32 cellular contexts compared by ENCODE assay signal in genomic region chr14:79082883-79083282, GRCh38.
"Had no signal": no experiment of that assay in that cellular context is flagged by ENCODE, and none has a peak within 500 bp of the region (broad histone marks: within the 10 kb centered on the region; RNA-seq: fewer than 3 reads in every experiment).

No MANE protein-coding gene starts in this region.

- H3K4me1 ChIP-seq: adrenal gland, ascending aorta, breast epithelium had no signal

- ATAC-seq: activated naive CD4-positive, alpha-beta T cell treated with anti-CD3 and anti-CD28 coated beads, Interleukin-2, amount 50 U/mL, for 72 hours; activated naive CD8-positive, alpha-beta T cell treated with anti-CD3 and anti-CD28 coated beads, Interleukin-2, amount 50 U/mL, for 24 hours; activated T-cell treated with anti-CD3 and anti-CD28 coated beads, Interleukin-2, amount 50 U/mL, for 4 hours; activated T-cell treated with anti-CD3 and anti-CD28 coated beads, Interleukin-2, amount 50 U/mL, for 72 hours; activated T-helper 17 cell treated with anti-CD3 and anti-CD28 coated beads, Interleukin-2, amount 50 U/mL, for 72 hours; body of pancreas had no signal

- H3K4me3 ChIP-seq: adrenal gland, ascending aorta, body of pancreas, breast epithelium, cardiac muscle cell had no signal

- DNase-seq: activated effector memory CD4-positive, alpha-beta T cell treated with anti-CD3 and anti-CD28 coated beads, Interleukin-2, amount 50 U/mL, for 16 hours; activated effector memory CD4-positive, alpha-beta T cell treated with Interleukin-2 at 50 U/mL for 16 hours; activated gamma-delta T cell; activated gamma-delta T cell treated with Interleukin-2 at 50 U/mL for 16 hours; activated naive CD4-positive, alpha-beta T cell; activated naive CD4-positive, alpha-beta T cell treated with anti-CD3 and anti-CD28 coated beads for 36 hours; activated naive CD4-positive, alpha-beta T cell treated with anti-CD3 and anti-CD28 coated beads, Interleukin-2, amount 10 ng/mL, durations not matched to agents 7 days and 5 days; activated naive CD4-positive, alpha-beta T cell treated with anti-CD3 and anti-CD28 coated beads, Interleukin-2, amount 50 U/mL, for 16 hours; activated naive CD4-positive, alpha-beta T cell treated with Interleukin-2 at 50 U/mL for 16 hours; activated naive CD8-positive, alpha-beta T cell treated with anti-CD3 and anti-CD28 coated beads for 36 hours; activated naive CD8-positive, alpha-beta T cell treated with anti-CD3 and anti-CD28 coated beads, Interleukin-2, amount 10 ng/mL, durations not matched to agents 7 days and 5 days; activated naive CD8-positive, alpha-beta T cell treated with anti-CD3 and anti-CD28 coated beads, Interleukin-2, amount 50 U/mL, for 24 hours; activated T-cell treated with anti-CD3 and anti-CD28 coated beads, Interleukin-2, amount 50 U/mL, for 1 hour; activated T-cell treated with anti-CD3 and anti-CD28 coated beads, Interleukin-2, amount 50 U/mL, for 24 hours; activated T-cell treated with anti-CD3 and anti-CD28 coated beads, Interleukin-2, amount 50 U/mL, for 4 hours; activated T-cell treated with anti-CD3 and anti-CD28 coated beads, Interleukin-2, amount 50 U/mL, for 48 hours; activated T-cell treated with anti-CD3 and anti-CD28 coated beads, Interleukin-2, amount 50 U/mL, for 72 hours; adrenal gland; amniotic stem cell; amygdala; anterior cingulate cortex; aorta; body of pancreas; brain microvascular endothelial cell; caudate nucleus; central memory CD4-positive, alpha-beta T cell; cerebellar nuclear complex had no signal

- H3K27me3 ChIP-seq: adrenal gland, ascending aorta, body of pancreas, brain microvascular endothelial cell, breast epithelium, cardiac muscle cell had no signal

- H3K36me3 ChIP-seq: adrenal gland, ascending aorta, brain microvascular endothelial cell, breast epithelium, cardiac muscle cell had no signal

- H3K27ac ChIP-seq: adrenal gland, ascending aorta, body of pancreas, brain microvascular endothelial cell, breast epithelium, cardiac muscle cell had no signal

- H3K9me3 ChIP-seq: adrenal gland, ascending aorta, body of pancreas, breast epithelium had no signal
